ENCODE assay signal across 1 cellular context in the genomic region with DNA sequence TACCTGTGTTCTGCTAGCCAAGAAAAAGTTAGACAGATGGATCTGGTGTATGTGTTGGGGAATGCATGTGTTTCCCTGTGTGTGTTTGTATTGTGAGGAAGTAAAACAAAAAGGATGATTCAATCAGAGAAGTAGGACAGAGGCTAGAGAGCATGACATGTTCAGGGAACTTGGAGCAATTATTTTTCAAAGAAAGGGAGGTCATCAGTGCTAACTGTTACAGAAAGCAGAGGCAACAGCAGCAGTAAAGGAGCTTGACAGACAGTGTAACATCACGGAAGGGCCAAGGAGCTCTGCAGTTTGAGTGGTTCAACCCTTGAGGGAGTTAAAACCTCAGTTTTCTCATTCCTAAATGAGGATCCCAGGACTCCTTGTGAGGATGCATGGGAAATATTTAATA.
TF ChIP-seq lines count a peak whose summit lies in the region.

No MANE protein-coding gene starts in this region.

TF ChIP-seq in WTC11, 78 proteins besides CTCF, POLR2A, EP300 and RAD21 (continued from another document):
- TF ChIP-seq, protein P1, sequence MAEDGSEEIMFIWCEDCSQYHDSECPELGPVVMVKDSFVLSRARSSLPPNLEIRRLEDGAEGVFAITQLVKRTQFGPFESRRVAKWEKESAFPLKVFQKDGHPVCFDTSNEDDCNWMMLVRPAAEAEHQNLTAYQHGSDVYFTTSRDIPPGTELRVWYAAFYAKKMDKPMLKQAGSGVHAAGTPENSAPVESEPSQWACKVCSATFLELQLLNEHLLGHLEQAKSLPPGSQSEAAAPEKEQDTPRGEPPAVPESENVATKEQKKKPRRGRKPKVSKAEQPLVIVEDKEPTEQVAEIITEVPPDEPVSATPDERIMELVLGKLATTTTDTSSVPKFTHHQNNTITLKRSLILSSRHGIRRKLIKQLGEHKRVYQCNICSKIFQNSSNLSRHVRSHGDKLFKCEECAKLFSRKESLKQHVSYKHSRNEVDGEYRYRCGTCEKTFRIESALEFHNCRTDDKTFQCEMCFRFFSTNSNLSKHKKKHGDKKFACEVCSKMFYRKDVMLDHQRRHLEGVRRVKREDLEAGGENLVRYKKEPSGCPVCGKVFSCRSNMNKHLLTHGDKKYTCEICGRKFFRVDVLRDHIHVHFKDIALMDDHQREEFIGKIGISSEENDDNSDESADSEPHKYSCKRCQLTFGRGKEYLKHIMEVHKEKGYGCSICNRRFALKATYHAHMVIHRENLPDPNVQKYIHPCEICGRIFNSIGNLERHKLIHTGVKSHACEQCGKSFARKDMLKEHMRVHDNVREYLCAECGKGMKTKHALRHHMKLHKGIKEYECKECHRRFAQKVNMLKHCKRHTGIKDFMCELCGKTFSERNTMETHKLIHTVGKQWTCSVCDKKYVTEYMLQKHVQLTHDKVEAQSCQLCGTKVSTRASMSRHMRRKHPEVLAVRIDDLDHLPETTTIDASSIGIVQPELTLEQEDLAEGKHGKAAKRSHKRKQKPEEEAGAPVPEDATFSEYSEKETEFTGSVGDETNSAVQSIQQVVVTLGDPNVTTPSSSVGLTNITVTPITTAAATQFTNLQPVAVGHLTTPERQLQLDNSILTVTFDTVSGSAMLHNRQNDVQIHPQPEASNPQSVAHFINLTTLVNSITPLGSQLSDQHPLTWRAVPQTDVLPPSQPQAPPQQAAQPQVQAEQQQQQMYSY (CRISPR knock-in tag; IDR thresholded peaks at IDR 0.05): no peak
- TF ChIP-seq TP53 (CRISPR knock-in tag; IDR thresholded peaks at IDR 0.05): no peak
- TF ChIP-seq ZNF121 (CRISPR knock-in tag; IDR thresholded peaks at IDR 0.05): no peak
- TF ChIP-seq AFF4 (CRISPR knock-in tag; IDR thresholded peaks at IDR 0.05; ENCODE audit: borderline replicate concordance): no peak
- TF ChIP-seq ELF4 (CRISPR knock-in tag; IDR thresholded peaks at IDR 0.05; ENCODE audit: low read depth): no peak
- TF ChIP-seq NFE2L1 (CRISPR knock-in tag; IDR thresholded peaks at IDR 0.05): no peak
- TF ChIP-seq, protein P2, sequence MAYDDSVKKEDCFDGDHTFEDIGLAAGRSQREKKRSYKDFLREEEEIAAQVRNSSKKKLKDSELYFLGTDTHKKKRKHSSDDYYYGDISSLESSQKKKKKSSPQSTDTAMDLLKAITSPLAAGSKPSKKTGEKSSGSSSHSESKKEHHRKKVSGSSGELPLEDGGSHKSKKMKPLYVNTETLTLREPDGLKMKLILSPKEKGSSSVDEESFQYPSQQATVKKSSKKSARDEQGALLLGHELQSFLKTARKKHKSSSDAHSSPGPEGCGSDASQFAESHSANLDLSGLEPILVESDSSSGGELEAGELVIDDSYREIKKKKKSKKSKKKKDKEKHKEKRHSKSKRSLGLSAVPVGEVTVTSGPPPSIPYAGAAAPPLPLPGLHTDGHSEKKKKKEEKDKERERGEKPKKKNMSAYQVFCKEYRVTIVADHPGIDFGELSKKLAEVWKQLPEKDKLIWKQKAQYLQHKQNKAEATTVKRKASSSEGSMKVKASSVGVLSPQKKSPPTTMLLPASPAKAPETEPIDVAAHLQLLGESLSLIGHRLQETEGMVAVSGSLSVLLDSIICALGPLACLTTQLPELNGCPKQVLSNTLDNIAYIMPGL (CRISPR knock-in tag; IDR thresholded peaks at IDR 0.05): no peak
